In the genomic region with DNA sequence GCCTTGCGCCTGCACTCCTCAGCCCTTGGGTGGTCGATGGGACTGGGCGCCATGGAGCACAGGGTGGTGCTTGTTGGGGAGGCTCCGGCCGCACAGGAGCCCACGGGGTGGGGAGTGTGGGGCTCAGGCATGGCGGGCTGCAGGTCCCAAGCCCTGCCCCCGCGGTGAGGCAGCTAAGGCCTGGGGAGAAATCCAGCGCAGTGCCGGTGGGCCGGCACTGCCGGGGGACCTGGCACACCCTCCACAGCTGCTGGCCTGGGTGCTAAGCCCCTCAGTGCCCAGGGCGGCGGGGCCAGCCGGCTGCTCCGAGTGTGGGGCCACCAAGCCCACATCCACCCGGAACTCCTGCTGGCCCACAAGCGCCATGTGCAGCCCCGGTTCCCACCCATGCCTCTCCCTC, we compare ENCODE assay signal across 21 cellular contexts.
"Had no signal": no experiment of that assay in that cellular context is flagged by ENCODE, and none has a peak within 500 bp of the region (broad histone marks: within the 10 kb centered on the region; RNA-seq: fewer than 3 reads in every experiment).

No MANE protein-coding gene starts in this region.

- H3K9me3 Mint-ChIP-seq: memory B cell had no signal

- H3K9me3 ChIP-seq: esophagus muscularis mucosa, gastroesophageal sphincter, heart left ventricle, left lung, lower lobe of right lung had no signal

- H3K27me3 Mint-ChIP-seq: memory B cell had no signal

- H2AFZ ChIP-seq: hepatocyte had no signal

- H3K27ac Mint-ChIP-seq: immature natural killer cell, memory B cell had no signal

- H3K27me3 ChIP-seq: dorsolateral prefrontal cortex, esophagus muscularis mucosa, foreskin keratinocyte, gastroesophageal sphincter, heart left ventricle, left lung had no signal

- H3K36me3 ChIP-seq: esophagus muscularis mucosa, gastroesophageal sphincter, heart left ventricle, left lung, lower lobe of right lung had no signal

- DNase-seq: cerebellar nuclear complex; dermis blood vessel endothelial cell; dorsolateral prefrontal cortex; effector CD4-positive, alpha-beta T cell; effector memory CD4-positive, alpha-beta T cell; foreskin keratinocyte; heart left ventricle; hypothalamus; immature natural killer cell; islet precursor cell; left cardiac atrium; left ventricle myocardium superior; lower lobe of right lung; mesendoderm; midbrain had no signal

- H3K4me1 ChIP-seq: foreskin keratinocyte, left lung, lower lobe of right lung had no signal

- H3K4me3 ChIP-seq: coronary artery, dorsolateral prefrontal cortex, esophagus muscularis mucosa, gastroesophageal sphincter, heart left ventricle, hepatocyte, left lung, lower lobe of right lung had no signal

- H3K4me3 Mint-ChIP-seq: immature natural killer cell, memory B cell had no signal

- H3K27ac ChIP-seq: coronary artery, dorsolateral prefrontal cortex, esophagus muscularis mucosa, foreskin keratinocyte, gastroesophageal sphincter, hepatocyte, left lung, lower lobe of right lung had no signal

- H3K4me2 ChIP-seq: hepatocyte had no signal

- H3K4me1 Mint-ChIP-seq: memory B cell had no signal

- ATAC-seq: foreskin keratinocyte, gastroesophageal sphincter, heart left ventricle, left cardiac atrium, left lung, left ventricle myocardium superior, lower lobe of right lung had no signal
